Comparison of ENCODE assay signal across 14 cellular contexts in genomic region chr1:206762741-206763364, GRCh38. TPM values are rescaled to one million over a fixed set of nuclear protein-coding genes. Genes with fewer than 3 reads are reported as not detected.
"Had no signal": no experiment of that assay in that cellular context is flagged by ENCODE, and none has a peak within 500 bp of the region (broad histone marks: within the 10 kb centered on the region; RNA-seq: fewer than 3 reads in every experiment).

No MANE protein-coding gene starts in this region.

RNA-seq across cellular contexts. Expression of gene IL19, which starts 7.7 kb away (rescaled TPM):
- total RNA-seq: activated CD4-positive, alpha-beta memory T cell treated with anti-CD3 and anti-CD28 coated beads, Interleukin-2, amount 10 ng/mL, durations not matched to agents 7 days and 5 days; activated CD4-positive, alpha-beta T cell treated with anti-CD3 and anti-CD28 coated beads for 36 hours; activated CD4-positive, alpha-beta T cell treated with anti-CD3 and anti-CD28 coated beads, Interleukin-2, amount 10 ng/mL, durations not matched to agents 7 days and 5 days; activated CD8-positive, alpha-beta memory T cell treated with anti-CD3 and anti-CD28 coated beads for 36 hours; activated naive CD4-positive, alpha-beta T cell treated with anti-CD3 and anti-CD28 coated beads, Interleukin-2, amount 50 U/mL, for 72 hours; activated naive CD8-positive, alpha-beta T cell treated with anti-CD3 and anti-CD28 coated beads for 36 hours; activated T-helper 2 cell treated with anti-CD3 and anti-CD28 coated beads, Interferon-gamma antibody, Interleukin-2, Interleukin-4, amounts not matched to agents 10 μg/mL and 5 μg/mL and 100 μg/mL, durations not matched to agents 14 hours and 24 hours and 36 hours; adrenal gland; aorta; body of pancreas; breast epithelium; cardiac septum; chondrocyte had no signal

RNA-seq across cellular contexts. Expression of gene IL10, which starts 9.4 kb away (rescaled TPM):
- total RNA-seq: activated naive CD8-positive, alpha-beta T cell treated with anti-CD3 and anti-CD28 coated beads for 36 hours; astrocyte; chondrocyte had no signal
